Comparison of ENCODE assay signal across 8 cellular contexts in the genomic region with DNA sequence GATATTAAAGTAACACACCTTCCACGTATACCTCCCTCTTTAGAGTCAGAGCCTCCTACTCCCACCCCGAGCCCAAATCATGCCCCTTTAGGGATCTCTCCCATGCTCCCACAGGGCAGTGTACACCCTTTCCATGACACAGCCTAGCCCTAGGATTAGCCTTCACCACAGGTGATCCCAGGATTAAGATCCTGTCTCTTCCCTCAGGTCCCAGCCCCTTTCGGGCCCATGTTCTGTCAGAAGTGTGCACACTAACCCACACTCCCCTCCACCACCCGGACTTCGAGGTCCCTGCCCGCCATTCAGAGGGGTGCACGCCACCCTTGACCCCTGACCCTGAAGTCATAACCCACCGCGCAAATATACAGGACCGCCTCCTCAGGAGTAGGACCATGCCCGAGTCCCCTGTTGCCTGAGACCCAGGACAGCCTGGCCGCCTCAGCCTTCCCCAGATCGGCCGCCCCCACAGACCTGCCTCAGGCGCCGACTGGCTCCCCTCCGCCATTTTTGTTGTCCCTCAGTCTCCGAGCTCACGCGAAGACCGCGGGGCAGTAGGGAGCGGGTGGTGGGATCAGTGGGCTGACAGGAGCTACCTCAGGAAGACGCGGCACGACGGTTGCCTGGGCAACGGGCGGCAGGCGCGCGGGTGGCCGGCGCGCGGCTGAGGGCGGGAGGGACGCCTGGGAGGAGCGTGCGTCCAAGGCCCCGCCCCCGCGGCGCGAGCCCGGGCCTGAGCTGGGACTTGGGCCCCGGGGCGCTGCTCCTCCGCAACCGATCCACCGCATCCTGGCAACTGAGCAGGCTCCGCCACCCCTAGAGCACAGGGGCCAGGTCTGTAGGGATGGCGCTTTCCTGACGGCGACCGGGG. TPM values are rescaled to one million over a fixed set of nuclear protein-coding genes. Genes with fewer than 3 reads are reported as not detected.
DNase-seq lines count a peak whose midpoint lies in the region; ATAC-seq and TF ChIP-seq lines count a peak whose summit lies in the region.

A gene (minus strand): TSS at position 663 of the 868 bp plus-strand sequence.

- H3K36me3 ChIP-seq in duodenal mucosa (ENCODE audit: control insufficient read depth in 1 of 2, insufficient read depth in 2 of 2, low read length in 2 of 2): no peaks in the 10 kb centered on the region
- H3K36me3 ChIP-seq in lung (ENCODE audit: control insufficient read depth in 2 of 2, insufficient read depth in 2 of 2, low read length in 2 of 2): no peaks in the 10 kb centered on the region
- H3K36me3 ChIP-seq in thyroid gland: no peaks in the 10 kb centered on the region

- TF ChIP-seq CTCF in lung (IDR thresholded peaks at IDR 0.05; ENCODE audit: control extremely low read depth, extremely low read depth) (no peak), thyroid gland (IDR thresholded peaks at IDR 0.05) (no peak)

- H3K27ac Mint-ChIP-seq in activated T-cell treated with anti-CD3 and anti-CD28 coated beads, Interleukin-2, amount 50 U/mL, for 72 hours: no peak within 1 kb of the TSS

- H3K36me3 Mint-ChIP-seq in activated T-cell treated with anti-CD3 and anti-CD28 coated beads, Interleukin-2, amount 50 U/mL, for 72 hours (ENCODE audit: insufficient read depth in 2 of 2): peaks cover 2% of the 10 kb centered on the region in 2 donors

- intact Hi-C loops in thyroid gland (cut with DNase I): no loop called here

- H3K9ac ChIP-seq in duodenal mucosa (ENCODE audit: low read depth in 1 of 2, low read length in 2 of 2): no peak within 1 kb of the TSS

- peak; percentile 7 to 8 for DNase-seq in activated T-cell treated with anti-CD3 and anti-CD28 coated beads, Interleukin-2, amount 50 U/mL, for 72 hours
- DNase-seq in activated T-cell treated with anti-CD3 and anti-CD28 coated beads, Interleukin-2, amount 50 U/mL, for 1 hour: no peak
- DNase-seq in NCI-H82 (lab: John Stamatoyannopoulos, UW) (peak; percentile 88), lung (ENCODE audit: low spot score) (peak; percentile 58), thyroid gland (peak; percentile 74 to 75), 8988T (no peak)

- H3K27ac ChIP-seq in duodenal mucosa (ENCODE audit: low read depth, low read length): no peak within 1 kb of the TSS
- no peak within 1 kb of the TSS for H3K27ac ChIP-seq in lung (ENCODE audit: low read depth in 1 of 2, low read length in 1 of 2)
- peak within 1 kb of the TSS in 1 of 3 donors; percentile 27 for H3K27ac ChIP-seq in thyroid gland

- peak in 1 of 2 donors; percentile 20 for TF ChIP-seq POLR2A in thyroid gland (IDR thresholded peaks at IDR 0.05)

- peaks cover 2 to 4% of the 10 kb centered on the region in 2 donors for H3K9me3 Mint-ChIP-seq in activated T-cell treated with anti-CD3 and anti-CD28 coated beads, Interleukin-2, amount 50 U/mL, for 72 hours

- peak within 1 kb of the TSS; percentile 55 to 62 for H3K4me3 ChIP-seq in duodenal mucosa (ENCODE audit: low read depth in 1 of 2, low read length in 2 of 2)
- peak within 1 kb of the TSS; percentile 40 for H3K4me3 ChIP-seq in lung
- peak within 1 kb of the TSS in 2 of 3 donors; percentile 52 to 76 for H3K4me3 ChIP-seq in thyroid gland (replicated peaks in 1 of 3)

- peaks cover 5% of the 10 kb centered on the region for H3K4me1 Mint-ChIP-seq in activated T-cell treated with anti-CD3 and anti-CD28 coated beads, Interleukin-2, amount 50 U/mL, for 72 hours (ENCODE audit: low read depth)

- ATAC-seq in activated T-cell treated with anti-CD3 and anti-CD28 coated beads, Interleukin-2, amount 50 U/mL, for 72 hours (replicated peaks in 1 of 2): peak; percentile 46 to 49
- peak; percentile 91 for ATAC-seq in lung (ENCODE audit: insufficient read depth, low FRiP score)
- ATAC-seq in HG02973 (IDR thresholded peaks at IDR 0.05; ENCODE audit: unreplicated experiment): no peak

- 9 to 10% methylated on average over 53 to 56 of the region's 56 CpGs for WGBS in lung, 2 donors
- 12% methylated on average over 12 to 22 of the region's 56 CpGs for WGBS in thyroid gland, 2 donors

- H3K4me3 Mint-ChIP-seq in activated T-cell treated with anti-CD3 and anti-CD28 coated beads, Interleukin-2, amount 50 U/mL, for 72 hours: peak within 1 kb of the TSS; percentile 44 to 64

- peaks cover 13% of the 10 kb centered on the region for H3K27me3 Mint-ChIP-seq in activated T-cell treated with anti-CD3 and anti-CD28 coated beads, Interleukin-2, amount 50 U/mL, for 72 hours (ENCODE audit: low read depth)

- H3K4me1 ChIP-seq in duodenal mucosa (ENCODE audit: control insufficient read depth in 1 of 2, insufficient read depth in 2 of 2, low read length in 2 of 2): peaks cover 4 to 7% of the 10 kb centered on the region in 2 donors
- H3K4me1 ChIP-seq in lung (ENCODE audit: control insufficient read depth in 2 of 2, insufficient read depth in 2 of 2, low read length in 2 of 2): no peaks in the 10 kb centered on the region
- no peaks in the 10 kb centered on the region for H3K4me1 ChIP-seq in thyroid gland

- H3K27me3 ChIP-seq in duodenal mucosa (ENCODE audit: control insufficient read depth in 1 of 2, insufficient read depth in 2 of 2, low read length in 2 of 2): peaks cover 0 to 9% of the 10 kb centered on the region in 2 donors
- H3K27me3 ChIP-seq in lung (ENCODE audit: control insufficient read depth, insufficient read depth): no peaks in the 10 kb centered on the region
- no peaks in the 10 kb centered on the region for H3K27me3 ChIP-seq in thyroid gland

- H3K9me3 ChIP-seq in duodenal mucosa (ENCODE audit: control insufficient read depth in 1 of 2, low read length in 2 of 2) (no peaks in the 10 kb centered on the region), lung (ENCODE audit: control insufficient read depth in 2 of 2, insufficient read depth in 1 of 2, low read length in 1 of 2) (no peaks in the 10 kb centered on the region), thyroid gland (no peaks in the 10 kb centered on the region)

RNA-seq across cellular contexts. Expression of the gene that starts here (rescaled TPM):
- total RNA-seq in activated T-cell treated with anti-CD3 and anti-CD28 coated beads, Interleukin-2, amount 50 U/mL, for 72 hours: not detected
- total RNA-seq in lung (1 to 10 TPM; 4.9 to 7.5 TPM), thyroid gland (1 to 10 TPM; 2.1 to 6.0 (median 4.8) TPM)
- under 1 TPM; 0.24 to 0.26 TPM for polyA plus RNA-seq in lung

Comparison
In these comparisons a context has a peak if more than half of its experiments do, and no peak if none do; other contexts are left out.
1. Peak in DNase-seq and ATAC-seq in activated T-cell treated with anti-CD3 and anti-CD28 coated beads, Interleukin-2, amount 50 U/mL, for 72 hours; RNA of the gene not detected or under 1 TPM.
2. DNase-seq: peak in NCI-H82 (single experiment), lung (single experiment) and thyroid gland (2 of 2); none in activated T-cell treated with anti-CD3 and anti-CD28 coated beads, Interleukin-2, amount 50 U/mL, for 1 hour (single experiment) and 8988T (single experiment).
3. Peak in every context shown above with its lines, with median percentiles within 50 percentile points of each other: H3K4me3 ChIP-seq.